Comparison of ENCODE assay signal across 2 cellular contexts in genomic region chr3:66038384-66038725, GRCh38.
TF ChIP-seq lines count a peak whose summit lies in the region.

No MANE protein-coding gene starts in this region.

TF ChIP-seq in GM12878, 131 proteins besides CTCF, POLR2A, EP300 and RAD21:
- TF ChIP-seq RFX5 (IDR thresholded peaks at IDR 0.05; ENCODE audit: low read depth, low read length) (no peak), CEBPB (IDR thresholded peaks at IDR 0.05; ENCODE audit: borderline replicate concordance in 1 of 2, low read depth in 2 of 2, low read length in 2 of 2) (no peak), ZZZ3 (IDR thresholded peaks at IDR 0.05; ENCODE audit: control insufficient read depth, insufficient read length, low read depth) (no peak), IRF3 (IDR thresholded peaks at IDR 0.05) (no peak), NFYA (IDR thresholded peaks at IDR 0.05; ENCODE audit: borderline replicate concordance, low read depth, low read length) (no peak), E2F4 (IDR thresholded peaks at IDR 0.05; ENCODE audit: low read depth, low read length) (no peak), SIX5 (IDR thresholded peaks at IDR 0.05; ENCODE audit: low read depth, low read length, severe bottlenecking) (no peak), HDAC2 (IDR thresholded peaks at IDR 0.05) (no peak), NR2F1 (conservative IDR thresholded peaks at IDR 0.05) (no peak), ATF3 (IDR thresholded peaks at IDR 0.05; ENCODE audit: borderline replicate concordance, extremely low read depth, low read depth, low read length) (no peak), ZNF687 (IDR thresholded peaks at IDR 0.05) (no peak), RELB (IDR thresholded peaks at IDR 0.05; ENCODE audit: low read depth) (no peak), USF1 (IDR thresholded peaks at IDR 0.05; ENCODE audit: borderline replicate concordance, extremely low read length, insufficient read depth, low read depth, low read length) (no peak), KDM1A (IDR thresholded peaks at IDR 0.05; ENCODE audit: borderline replicate concordance) (no peak), ESRRA (IDR thresholded peaks at IDR 0.05; ENCODE audit: low read length) (no peak), PKNOX1 (IDR thresholded peaks at IDR 0.05) (no peak)

TF ChIP-seq in HepG2, 621 proteins besides CTCF, POLR2A, EP300 and RAD21 (continues in another document):
- TF ChIP-seq YY1 (IDR thresholded peaks at IDR 0.05; ENCODE audit: insufficient read depth, insufficient replicate concordance, low read depth, low read length) = no peak
- no peak for TF ChIP-seq SMC3 (IDR thresholded peaks at IDR 0.05; ENCODE audit: low read length)
- no peak for TF ChIP-seq ELF4 (CRISPR knock-in tag; IDR thresholded peaks at IDR 0.05; ENCODE audit: borderline replicate concordance)
- TF ChIP-seq TSC22D2 (CRISPR knock-in tag; IDR thresholded peaks at IDR 0.05; ENCODE audit: borderline replicate concordance) = no peak
- no peak for TF ChIP-seq SMAD3 (CRISPR knock-in tag; IDR thresholded peaks at IDR 0.05)
- TF ChIP-seq ZNF383 (CRISPR knock-in tag; IDR thresholded peaks at IDR 0.05; ENCODE audit: borderline replicate concordance) = no peak
- TF ChIP-seq MLLT10 (CRISPR knock-in tag; IDR thresholded peaks at IDR 0.05) = no peak
- peak; percentile 43; the same call in 1 of the 2 replicates for TF ChIP-seq FOXP4 (CRISPR knock-in tag; IDR thresholded peaks at IDR 0.05)
- TF ChIP-seq NCOA2 (CRISPR knock-in tag; IDR thresholded peaks at IDR 0.05) = peak; percentile 39; the same call in 1 of the 2 replicates
- no peak for TF ChIP-seq ZFP36L1 (CRISPR knock-in tag; IDR thresholded peaks at IDR 0.05)
- TF ChIP-seq THYN1 (CRISPR knock-in tag; IDR thresholded peaks at IDR 0.05; ENCODE audit: borderline replicate concordance, low read depth) = no peak
- no peak for TF ChIP-seq FOXA1 (IDR thresholded peaks at IDR 0.05)
- TF ChIP-seq FOXA1 (CRISPR knock-in tag; IDR thresholded peaks at IDR 0.05) = peak; percentile 32; the same call in 1 of the 2 replicates
- peak; percentile 64; the same call in 1 of the 2 replicates for TF ChIP-seq HIVEP1 (CRISPR knock-in tag; IDR thresholded peaks at IDR 0.05)
- TF ChIP-seq AFF4 (CRISPR knock-in tag; IDR thresholded peaks at IDR 0.05) = no peak
- 0 out of 2 replicates have a peak, but pooled peaks have one; percentile 14 for TF ChIP-seq IKZF5 (CRISPR knock-in tag; IDR thresholded peaks at IDR 0.05)
- no peak for TF ChIP-seq BCL3 (CRISPR knock-in tag; IDR thresholded peaks at IDR 0.05)
- no peak; the same call in 1 of the 2 replicates for TF ChIP-seq DRAP1 (CRISPR knock-in tag; IDR thresholded peaks at IDR 0.05)
- TF ChIP-seq ZNF180 (CRISPR knock-in tag; IDR thresholded peaks at IDR 0.05; ENCODE audit: borderline replicate concordance, low read depth) = no peak
- TF ChIP-seq ARHGAP35 (CRISPR knock-in tag; IDR thresholded peaks at IDR 0.05; ENCODE audit: borderline replicate concordance) = no peak
- TF ChIP-seq SKIL (CRISPR knock-in tag; IDR thresholded peaks at IDR 0.05; ENCODE audit: borderline replicate concordance) = no peak
- no peak for TF ChIP-seq ZNF784 (CRISPR knock-in tag; IDR thresholded peaks at IDR 0.05; ENCODE audit: borderline replicate concordance)
- no peak for TF ChIP-seq ZNF781 (CRISPR knock-in tag; IDR thresholded peaks at IDR 0.05; ENCODE audit: borderline replicate concordance, not compliant biosample characterization)
- no peak for TF ChIP-seq ZC3H4 (CRISPR knock-in tag; IDR thresholded peaks at IDR 0.05; ENCODE audit: borderline replicate concordance)
- peak; percentile 32 for TF ChIP-seq HNRNPLL (IDR thresholded peaks at IDR 0.05; ENCODE audit: low read depth, low read length, poor library complexity, severe bottlenecking)
- TF ChIP-seq ZNF546 (CRISPR knock-in tag; conservative IDR thresholded peaks at IDR 0.05) = no peak
- no peak for TF ChIP-seq ZNF746 (CRISPR knock-in tag; IDR thresholded peaks at IDR 0.05)
- 0 out of 2 replicates have a peak, but pooled peaks have one; percentile 40 for TF ChIP-seq ARNT2 (CRISPR knock-in tag; IDR thresholded peaks at IDR 0.05; ENCODE audit: low read depth)
- TF ChIP-seq FLYWCH1 (CRISPR knock-in tag; IDR thresholded peaks at IDR 0.05) = no peak
- no peak for TF ChIP-seq TFDP1 (CRISPR knock-in tag; IDR thresholded peaks at IDR 0.05; ENCODE audit: borderline replicate concordance)
- TF ChIP-seq CCAR2 (optimal IDR thresholded peaks at IDR 0.05; ENCODE audit: low read depth, low read length) = no peak
- no peak for TF ChIP-seq CSRNP1 (CRISPR knock-in tag; IDR thresholded peaks at IDR 0.05)
- 0 out of 2 replicates have a peak, but pooled peaks have one; percentile 5 for TF ChIP-seq ZNF414 (CRISPR knock-in tag; IDR thresholded peaks at IDR 0.05)
- TF ChIP-seq ZNF691 (CRISPR knock-in tag; IDR thresholded peaks at IDR 0.05; ENCODE audit: borderline replicate concordance, low read depth) = no peak; the same call in 1 of the 2 replicates
- no peak for TF ChIP-seq ZNF24 (IDR thresholded peaks at IDR 0.05)
- TF ChIP-seq TEAD2 (CRISPR knock-in tag; IDR thresholded peaks at IDR 0.05) = no peak
- TF ChIP-seq ZFP82 (CRISPR knock-in tag; IDR thresholded peaks at IDR 0.05; ENCODE audit: borderline replicate concordance) = no peak
- TF ChIP-seq BORCS8-MEF2B (CRISPR knock-in tag; IDR thresholded peaks at IDR 0.05) = no peak
- TF ChIP-seq MXD1 (CRISPR knock-in tag; IDR thresholded peaks at IDR 0.05) = peak; percentile 9; the same call in 1 of the 2 replicates
- 0 out of 2 replicates have a peak, but pooled peaks have one; percentile 25 for TF ChIP-seq HNRNPL (IDR thresholded peaks at IDR 0.05; ENCODE audit: low read depth, low read length)
